ENCODE assay signal across 8 cellular contexts in the genomic region with DNA sequence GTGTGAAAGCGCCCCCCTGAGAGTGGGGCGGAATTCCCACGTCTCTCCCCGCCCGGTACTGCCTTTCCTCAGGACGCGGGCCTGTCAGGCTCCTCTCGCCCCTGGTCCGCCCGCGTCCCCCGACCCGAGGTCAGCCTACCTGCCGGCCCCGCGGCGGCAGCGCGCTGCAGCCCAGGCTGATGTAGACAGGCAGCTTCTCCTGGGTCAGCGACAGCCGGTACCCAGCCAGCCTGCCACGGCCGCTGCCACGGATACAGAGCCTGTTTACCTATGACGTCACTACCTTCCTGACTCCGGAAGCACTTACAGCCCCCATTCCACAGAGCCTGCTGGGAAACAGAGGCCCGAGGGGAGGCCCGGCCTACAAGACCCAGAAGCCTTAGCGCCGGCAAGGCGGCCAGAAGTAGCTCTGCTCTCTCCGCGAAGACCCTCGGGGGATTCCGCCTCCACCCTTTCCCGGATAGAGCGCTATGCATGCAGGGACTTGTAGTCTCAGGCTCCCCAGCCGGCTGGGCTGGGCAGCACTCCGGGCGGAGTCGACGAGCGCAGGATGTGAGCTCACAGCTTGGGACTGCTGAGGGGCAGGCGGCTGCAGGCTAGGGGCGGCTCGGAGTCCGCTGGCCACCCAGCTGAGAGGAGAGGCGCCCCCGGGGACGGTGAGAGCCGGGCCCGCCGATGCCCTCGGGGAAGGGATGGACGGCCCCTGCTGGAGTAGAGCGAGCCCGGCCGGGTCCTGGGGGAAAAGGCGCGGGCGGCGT. TPM values are rescaled to one million over a fixed set of nuclear protein-coding genes. Genes with fewer than 3 reads are reported as not detected.
A peak's percentile ranks its signal among the peaks of the same experiment; 100 is the strongest.
DNase-seq lines count a peak whose midpoint lies in the region; ATAC-seq and TF ChIP-seq lines count a peak whose summit lies in the region.

A gene with protein sequence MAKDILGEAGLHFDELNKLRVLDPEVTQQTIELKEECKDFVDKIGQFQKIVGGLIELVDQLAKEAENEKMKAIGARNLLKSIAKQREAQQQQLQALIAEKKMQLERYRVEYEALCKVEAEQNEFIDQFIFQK (minus strand): TSS at position 272 of the 758 bp plus-strand sequence. CDS start 3,487 bp downstream, outside the sequence.
A gene with protein sequence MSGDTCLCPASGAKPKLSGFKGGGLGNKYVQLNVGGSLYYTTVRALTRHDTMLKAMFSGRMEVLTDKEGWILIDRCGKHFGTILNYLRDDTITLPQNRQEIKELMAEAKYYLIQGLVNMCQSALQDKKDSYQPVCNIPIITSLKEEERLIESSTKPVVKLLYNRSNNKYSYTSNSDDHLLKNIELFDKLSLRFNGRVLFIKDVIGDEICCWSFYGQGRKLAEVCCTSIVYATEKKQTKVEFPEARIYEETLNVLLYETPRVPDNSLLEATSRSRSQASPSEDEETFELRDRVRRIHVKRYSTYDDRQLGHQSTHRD (plus strand): TSS at position 561 of the 758 bp plus-strand sequence. CDS start 3,761 bp downstream, outside the sequence.

- no peaks in the 10 kb centered on the region for H3K9me3 ChIP-seq in left ventricle myocardium inferior (replicated peaks)

- DNase-seq in NCI-H187 (lab: John Stamatoyannopoulos, UW), result peak; percentile 86 to 98
- DNase-seq in T-helper 2 cell, result peak; percentile 87 to 100 (median 97)
- DNase-seq in left ventricle myocardium inferior, result peak; percentile 99
- DNase-seq in progenitor cell of endocrine pancreas (ENCODE audit: low spot score, unreplicated experiment), result peak; percentile 98
- DNase-seq in ureter (ENCODE audit: low spot score), result peak; percentile 99

- TF ChIP-seq CTCF in left ventricle myocardium inferior (IDR thresholded peaks at IDR 0.05; ENCODE audit: borderline replicate concordance), result no peak
- no peak for TF ChIP-seq CTCF in progenitor cell of endocrine pancreas (IDR thresholded peaks at IDR 0.05; ENCODE audit: unreplicated experiment)

- no peaks in the 10 kb centered on the region for H3K9me3 Mint-ChIP-seq in progenitor cell of endocrine pancreas (ENCODE audit: low read depth)

- H3K4me1 Mint-ChIP-seq in progenitor cell of endocrine pancreas (ENCODE audit: low read depth), result peaks cover 24% of the 10 kb centered on the region

- peak within 1 kb of the TSS; percentile 95 for H3K4me3 Mint-ChIP-seq in progenitor cell of endocrine pancreas (ENCODE audit: low read depth)

- no peaks in the 10 kb centered on the region for H3K27me3 ChIP-seq in left ventricle myocardium inferior (ENCODE audit: low read depth)

- H3K4me3 ChIP-seq in left ventricle myocardium inferior, result peak within 1 kb of the TSS; percentile 90

- intact Hi-C loops in left ventricle myocardium inferior (cut with micrococcal nuclease), result no loop called here

- ATAC-seq in GM18498 (IDR thresholded peaks at IDR 0.05; ENCODE audit: unreplicated experiment), result peak; percentile 96
- peak; percentile 97 for ATAC-seq in HG02938 (IDR thresholded peaks at IDR 0.05; ENCODE audit: unreplicated experiment)

- peak within 1 kb of the TSS; percentile 100 for H3K27ac Mint-ChIP-seq in progenitor cell of endocrine pancreas

- peaks cover 71% of the 10 kb centered on the region for H3K4me1 ChIP-seq in left ventricle myocardium inferior

- H3K36me3 ChIP-seq in left ventricle myocardium inferior, result peaks cover 32% of the 10 kb centered on the region

- H3K27me3 Mint-ChIP-seq in progenitor cell of endocrine pancreas, result no peaks in the 10 kb centered on the region

- peak within 1 kb of the TSS; percentile 71 for H3K27ac ChIP-seq in angular gyrus (ENCODE audit: low read depth, low read length)
- H3K27ac ChIP-seq in left ventricle myocardium inferior (replicated peaks), result peak within 1 kb of the TSS; percentile 98

- no peaks in the 10 kb centered on the region for H3K36me3 Mint-ChIP-seq in progenitor cell of endocrine pancreas (ENCODE audit: insufficient read depth)

RNA-seq across cellular contexts. Expression of the first gene that starts in this region (rescaled TPM):
- total RNA-seq in left ventricle myocardium inferior, result 14.3 TPM
- 35.4 and 41.0 TPM in 2 replicates for total RNA-seq in progenitor cell of endocrine pancreas
- total RNA-seq in ureter, result 48.8 TPM

RNA-seq across cellular contexts. Expression of the second gene that starts in this region (rescaled TPM):
- total RNA-seq in left ventricle myocardium inferior (35.1 TPM), progenitor cell of endocrine pancreas (50.9 and 51.0 TPM in 2 replicates), ureter (55.1 TPM)

Comparison
In these comparisons a context has a peak if more than half of its experiments do, and no peak if none do; other contexts are left out.
1. Peak in every context shown above with its lines: DNase-seq, ATAC-seq, H3K4me3 ChIP-seq and H3K27ac ChIP-seq.